In genomic region chr2:152648336-152648735, GRCh38 we compare ENCODE assay signal across 2 cellular contexts.
TF ChIP-seq lines count a peak whose summit lies in the region.

No MANE protein-coding gene starts in this region.

TF ChIP-seq in HCT116, 20 proteins besides CTCF, POLR2A, EP300 and RAD21 (continued from another document):
- TF ChIP-seq EZH2phosphoT487 (IDR thresholded peaks at IDR 0.05; ENCODE audit: borderline replicate concordance) = no peak
- no peak for TF ChIP-seq EZH2 (IDR thresholded peaks at IDR 0.05)
TF ChIP-seq in HCT116: peak in this region for 0.

TF ChIP-seq in GM12878, 131 proteins besides CTCF, POLR2A, EP300 and RAD21 (continued from another document):
- TF ChIP-seq SIX5 (IDR thresholded peaks at IDR 0.05; ENCODE audit: low read depth, low read length, severe bottlenecking) (no peak), IKZF1 (conservative IDR thresholded peaks at IDR 0.05) (no peak), JUNB (IDR thresholded peaks at IDR 0.05) (no peak), HDAC6 (IDR thresholded peaks at IDR 0.05; ENCODE audit: unreplicated experiment) (no peak), MEF2A (IDR thresholded peaks at IDR 0.05; ENCODE audit: insufficient read depth, low read depth, low read length) (no peak), YBX1 (IDR thresholded peaks at IDR 0.05) (no peak), ATF7 (IDR thresholded peaks at IDR 0.05; ENCODE audit: low read depth) (no peak), POLR2AphosphoS2 (IDR thresholded peaks at IDR 0.05; ENCODE audit: low read depth, low read length) (no peak), ZSCAN29 (IDR thresholded peaks at IDR 0.05) (no peak), CEBPB (IDR thresholded peaks at IDR 0.05; ENCODE audit: borderline replicate concordance in 1 of 2, low read depth in 2 of 2, low read length in 2 of 2) (no peak), BACH1 (IDR thresholded peaks at IDR 0.05; ENCODE audit: borderline replicate concordance) (no peak), ZNF24 (IDR thresholded peaks at IDR 0.05) (no peak), RCOR1 (conservative IDR thresholded peaks at IDR 0.05; ENCODE audit: low read depth, low read length) (no peak), STAT1 (conservative IDR thresholded peaks at IDR 0.05) (no peak), ZNF207 (IDR thresholded peaks at IDR 0.05; ENCODE audit: borderline replicate concordance) (no peak), CREM (IDR thresholded peaks at IDR 0.05; ENCODE audit: low read depth) (no peak), MLLT1 (IDR thresholded peaks at IDR 0.05) (no peak)
- TF ChIP-seq, protein P1, sequence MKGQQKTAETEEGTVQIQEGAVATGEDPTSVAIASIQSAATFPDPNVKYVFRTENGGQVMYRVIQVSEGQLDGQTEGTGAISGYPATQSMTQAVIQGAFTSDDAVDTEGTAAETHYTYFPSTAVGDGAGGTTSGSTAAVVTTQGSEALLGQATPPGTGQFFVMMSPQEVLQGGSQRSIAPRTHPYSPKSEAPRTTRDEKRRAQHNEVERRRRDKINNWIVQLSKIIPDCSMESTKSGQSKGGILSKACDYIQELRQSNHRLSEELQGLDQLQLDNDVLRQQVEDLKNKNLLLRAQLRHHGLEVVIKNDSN (IDR thresholded peaks at IDR 0.05; ENCODE audit: borderline replicate concordance, extremely low read length, insufficient read depth, low read depth, low read length) = no peak
